Comparison of ENCODE assay signal across 22 cellular contexts in genomic region chr14:69353168-69353567, GRCh38.
"Had no signal": no experiment of that assay in that cellular context is flagged by ENCODE, and none has a peak within 500 bp of the region (broad histone marks: within the 10 kb centered on the region; RNA-seq: fewer than 3 reads in every experiment).

No MANE protein-coding gene starts in this region.

- H3K27me3 ChIP-seq: neural progenitor cell, ovary, upper lobe of left lung had no signal

- H3K27ac ChIP-seq: lower lobe of right lung, neural progenitor cell, ovary, prostate gland, upper lobe of left lung, VCaP had no signal

- H3K36me3 Mint-ChIP-seq: activated naive CD8-positive, alpha-beta T cell had no signal

- H3K4me3 ChIP-seq: lower lobe of right lung, neural progenitor cell, ovary, prostate gland, upper lobe of left lung had no signal

- H3K4me3 Mint-ChIP-seq: activated CD8-positive, alpha-beta T cell treated with anti-CD3 and anti-CD28 coated beads, Interleukin-2, amount 10 ng/mL, durations not matched to agents 7 days and 5 days; activated naive CD8-positive, alpha-beta T cell; activated T-helper 1 cell treated with anti-CD3 and anti-CD28 coated beads, Interleukin-12 subunit alpha, Interleukin-12 subunit beta, Interleukin-2, Interleukin-4 antibody, amounts not matched to agents 30 ng/mL and 10 ng/mL and 1 ng/mL, durations not matched to agents 14 hours and 24 hours and 36 hours; naive thymus-derived CD4-positive, alpha-beta T cell; neural progenitor cell had no signal

- H3K9me3 Mint-ChIP-seq: activated T-helper 1 cell treated with anti-CD3 and anti-CD28 coated beads, Interleukin-12 subunit alpha, Interleukin-12 subunit beta, Interleukin-2, Interleukin-4 antibody, amounts not matched to agents 30 ng/mL and 10 ng/mL and 1 ng/mL, durations not matched to agents 14 hours and 24 hours and 36 hours; neural progenitor cell had no signal

- DNase-seq: activated CD4-positive, alpha-beta T cell treated with anti-CD3 and anti-CD28 coated beads, Interleukin-2, amount 50 U/mL, for 1 hour; activated CD4-positive, CD25-positive, alpha-beta regulatory T cell treated with anti-CD3 and anti-CD28 coated beads, Interleukin-2, amount 50 U/mL, for 72 hours; activated CD8-positive, alpha-beta T cell treated with anti-CD3 and anti-CD28 coated beads, Interleukin-2, amount 10 ng/mL, durations not matched to agents 7 days and 5 days; activated gamma-delta T cell treated with Interleukin-2 at 50 U/mL for 16 hours; amniotic stem cell; cerebellar nuclear complex; cortex of kidney; effector memory CD4-positive, alpha-beta T cell; foreskin melanocyte; kidney; lower lobe of right lung; naive thymus-derived CD4-positive, alpha-beta T cell; ovary; stimulated activated CD4-positive, alpha-beta T cell treated with anti-CD3 and anti-CD28 coated beads, Interleukin-4, amount 100 ng/mL, for 1 hour; stimulated activated naive CD4-positive, alpha-beta T cell treated with Interleukin-2 at 50 U/mL for 16 hours; upper lobe of left lung had no signal

- H3K27ac Mint-ChIP-seq: activated CD8-positive, alpha-beta T cell treated with anti-CD3 and anti-CD28 coated beads, Interleukin-2, amount 10 ng/mL, durations not matched to agents 7 days and 5 days; activated naive CD8-positive, alpha-beta T cell; activated T-helper 1 cell treated with anti-CD3 and anti-CD28 coated beads, Interleukin-12 subunit alpha, Interleukin-12 subunit beta, Interleukin-2, Interleukin-4 antibody, amounts not matched to agents 30 ng/mL and 10 ng/mL and 1 ng/mL, durations not matched to agents 14 hours and 24 hours and 36 hours had no signal

- ATAC-seq: activated CD8-positive, alpha-beta T cell treated with anti-CD3 and anti-CD28 coated beads, Interleukin-2, amount 10 ng/mL, durations not matched to agents 7 days and 5 days; esophagus mucosa; naive thymus-derived CD4-positive, alpha-beta T cell had no signal
